ENCODE assay signal across 8 cellular contexts in the genomic region with DNA sequence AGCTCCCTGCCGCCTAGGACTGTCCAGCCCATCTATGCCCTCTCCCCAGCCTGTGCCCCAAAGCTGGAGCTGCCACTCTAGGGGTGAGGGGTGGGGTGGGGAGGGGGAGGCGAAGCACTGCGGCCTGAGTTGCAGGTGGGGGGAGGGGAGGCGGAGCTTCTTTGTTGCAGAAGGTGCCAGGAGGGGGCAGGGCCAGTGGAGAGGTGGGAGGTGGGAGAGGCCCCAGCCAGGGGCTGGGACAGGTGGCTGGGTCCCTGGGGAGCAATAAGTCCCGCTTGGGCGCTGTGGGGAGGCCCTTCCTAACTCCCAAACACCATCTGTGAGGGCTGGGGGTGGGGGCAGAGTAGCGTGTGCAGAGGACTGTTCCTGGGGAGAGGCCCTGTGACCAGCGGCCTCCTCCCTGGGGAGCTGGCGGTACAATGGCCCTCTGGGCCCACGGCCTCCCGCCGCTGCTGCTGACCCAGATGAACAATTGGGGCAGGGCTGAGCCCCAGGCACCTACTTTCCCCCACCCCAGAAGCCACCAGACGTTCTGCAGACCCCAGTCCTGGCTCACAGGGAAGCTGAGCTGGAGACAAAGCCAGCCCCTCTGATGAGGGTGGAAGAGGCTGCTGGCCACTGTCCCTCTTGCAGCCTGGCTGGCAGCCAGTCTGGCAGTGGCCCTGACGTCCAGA. TPM values are rescaled to one million over a fixed set of nuclear protein-coding genes. Genes with fewer than 3 reads are reported as not detected.
DNase-seq lines count a peak whose midpoint lies in the region; ATAC-seq and TF ChIP-seq lines count a peak whose summit lies in the region.

No MANE protein-coding gene starts in this region.

- TF ChIP-seq CTCF in GM13976 (IDR thresholded peaks at IDR 0.05; ENCODE audit: borderline replicate concordance, control extremely low read depth, extremely low read depth, insufficient read depth, missing control alignments) (no peak), WERI-Rb-1 (IDR thresholded peaks at IDR 0.05; ENCODE audit: low read depth, low read length) (no peak)

- no peaks in the 10 kb centered on the region for H3K9me3 ChIP-seq in WERI-Rb-1 (ENCODE audit: severe bottlenecking)

- DNase-seq in GM13976 (ENCODE audit: low spot score), result peak; percentile 84
- peak; percentile 87 for DNase-seq in NCI-H1105 (lab: John Stamatoyannopoulos, UW)
- DNase-seq in WERI-Rb-1, result peak; percentile 98
- peak; percentile 72 for DNase-seq in medulla oblongata (ENCODE audit: extremely low spot score)
- no peak for DNase-seq in left colon
- DNase-seq in globus pallidus (ENCODE audit: low spot score), result no peak
- no peak for DNase-seq in kidney glomerular epithelial cell (lab: John Stamatoyannopoulos, UW)

- peak overlapping the region; percentile 100 for H3K27ac ChIP-seq in WERI-Rb-1

- peaks cover 21% of the 10 kb centered on the region for H3K36me3 ChIP-seq in WERI-Rb-1

- intact Hi-C loops in left colon (cut with DNase I, micrococcal nuclease), result no loop called here

- peak overlapping the region; percentile 83 for H3K4me3 ChIP-seq in WERI-Rb-1 (ENCODE audit: low read depth, low read length)

- ATAC-seq in left colon, result no peak
- ATAC-seq in HG02840 (IDR thresholded peaks at IDR 0.05; ENCODE audit: low FRiP score, unreplicated experiment), result no peak

- in situ Hi-C loops in GM13976 (cut with MboI; ENCODE audit: low sequenced_read_pairs, unreplicated experiment), result no loop called here

- H3K27me3 ChIP-seq in WERI-Rb-1 (ENCODE audit: insufficient read depth, low read depth, severe bottlenecking), result no peaks in the 10 kb centered on the region

RNA-seq across cellular contexts. Expression of gene NTN3, which starts 2.2 kb away (rescaled TPM):
- total RNA-seq in left colon, result not detected

RNA-seq across cellular contexts. Expression of gene TBC1D24, which starts 6.1 kb away (rescaled TPM):
- 10 to 100 TPM in 1 of 2 donors, 1 to 10 TPM in 1; 8.9 to 11.1 TPM for total RNA-seq in left colon

RNA-seq across cellular contexts. Expression of gene TEDC2, which starts 9.0 kb away (rescaled TPM):
- total RNA-seq in left colon, result 1 to 10 TPM; 1.3 to 5.6 TPM

RNA-seq across cellular contexts. Expression of gene CCNF, which starts 39.6 kb away (rescaled TPM):
- total RNA-seq in left colon, result 1 to 10 TPM; 3.0 to 7.3 TPM

RNA-seq across cellular contexts. Expression of gene ATP6V0C, which starts 44.9 kb away (rescaled TPM):
- total RNA-seq in left colon, result 100 to 1,000 TPM; 218 to 230 TPM

Comparison
In these comparisons a context has a peak if more than half of its experiments do, and no peak if none do; other contexts are left out.
1. DNase-seq: peak in GM13976 (single experiment), NCI-H1105 (single experiment), WERI-Rb-1 (single experiment) and medulla oblongata (single experiment); none in left colon (0 of 2), globus pallidus (single experiment) and kidney glomerular epithelial cell (single experiment).